30 cellular contexts compared by ENCODE assay signal in genomic region chr22:45423524-45423923, GRCh38. TPM values are rescaled to one million over a fixed set of nuclear protein-coding genes. Genes with fewer than 3 reads are reported as not detected.
"Had no signal": no experiment of that assay in that cellular context is flagged by ENCODE, and none has a peak within 500 bp of the region (broad histone marks: within the 10 kb centered on the region; RNA-seq: fewer than 3 reads in every experiment).

No MANE protein-coding gene starts in this region.

- DNase-seq: activated CD4-positive, alpha-beta T cell treated with anti-CD3 and anti-CD28 coated beads for 4 hours; activated CD4-positive, CD25-positive, alpha-beta regulatory T cell; activated CD8-positive, alpha-beta T cell treated with anti-CD3 and anti-CD28 coated beads for 36 hours; activated gamma-delta T cell; activated naive CD4-positive, alpha-beta T cell treated with anti-CD3 and anti-CD28 coated beads, Interleukin-2, amount 10 ng/mL, durations not matched to agents 7 days and 5 days; activated naive CD8-positive, alpha-beta T cell treated with anti-CD3 and anti-CD28 coated beads, Interleukin-2, amount 10 ng/mL, durations not matched to agents 7 days and 5 days; cerebellar nuclear complex; colonic mucosa; effector memory CD4-positive, alpha-beta T cell; immature natural killer cell; kidney glomerular epithelial cell; mesenchymal stem cell; mucosa of descending colon; right lobe of liver; stimulated activated CD4-positive, alpha-beta T cell treated with anti-CD3 and anti-CD28 coated beads, Interleukin-2, amount 100 ng/mL, for 48 hours; stimulated activated naive CD8-positive, alpha-beta T cell treated with anti-CD3 and anti-CD28 coated beads, Interleukin-15, Interleukin-2, amounts not matched to agents 100 U/mL and 50 U/mL, for 24 hours; T-helper 1 cell had no signal

- H3K4me1 ChIP-seq: ascending aorta, colonic mucosa, lower lobe of right lung, right lobe of liver had no signal

- H3K27me3 Mint-ChIP-seq: activated CD8-positive, alpha-beta T cell treated with anti-CD3 and anti-CD28 coated beads for 36 hours; activated naive CD8-positive, alpha-beta T cell treated with anti-CD3 and anti-CD28 coated beads, Interleukin-2, amount 10 ng/mL, durations not matched to agents 7 days and 5 days; natural killer cell treated with Interleukin-12 subunit alpha and Interleukin-12 subunit beta and Interleukin-15 and Interleukin-18, amount 100 ng/mL, for 72 hours had no signal

- H3K4me3 Mint-ChIP-seq: activated CD8-positive, alpha-beta T cell treated with anti-CD3 and anti-CD28 coated beads for 36 hours; activated naive CD4-positive, alpha-beta T cell treated with anti-CD3 and anti-CD28 coated beads, Interleukin-2, amount 10 ng/mL, durations not matched to agents 7 days and 5 days; activated naive CD8-positive, alpha-beta T cell treated with anti-CD3 and anti-CD28 coated beads, Interleukin-2, amount 10 ng/mL, durations not matched to agents 7 days and 5 days; brain; immature natural killer cell; natural killer cell treated with Interleukin-12 subunit alpha and Interleukin-12 subunit beta and Interleukin-15 and Interleukin-18, amount 100 ng/mL, for 72 hours had no signal

- H3K27ac ChIP-seq: ascending aorta, cardiac muscle cell, colonic mucosa, dorsolateral prefrontal cortex, heart left ventricle, left lung, lower lobe of right lung, right lobe of liver, thoracic aorta had no signal

- H3K27me3 ChIP-seq: ascending aorta, cardiac muscle cell, colonic mucosa, dorsolateral prefrontal cortex, left lung, right lobe of liver had no signal

- H3K27ac Mint-ChIP-seq: activated CD8-positive, alpha-beta T cell treated with anti-CD3 and anti-CD28 coated beads for 36 hours; activated naive CD4-positive, alpha-beta T cell treated with anti-CD3 and anti-CD28 coated beads, Interleukin-2, amount 10 ng/mL, durations not matched to agents 7 days and 5 days; activated naive CD8-positive, alpha-beta T cell treated with anti-CD3 and anti-CD28 coated beads, Interleukin-2, amount 10 ng/mL, durations not matched to agents 7 days and 5 days; brain; immature natural killer cell; natural killer cell treated with Interleukin-12 subunit alpha and Interleukin-12 subunit beta and Interleukin-15 and Interleukin-18, amount 100 ng/mL, for 72 hours had no signal

- H3K4me1 Mint-ChIP-seq: activated naive CD4-positive, alpha-beta T cell treated with anti-CD3 and anti-CD28 coated beads, Interleukin-2, amount 10 ng/mL, durations not matched to agents 7 days and 5 days; brain; immature natural killer cell had no signal

- H3K36me3 ChIP-seq: ascending aorta, cardiac muscle cell, colonic mucosa, heart left ventricle, left lung, lower lobe of right lung, right lobe of liver, thoracic aorta had no signal

- H3K36me3 Mint-ChIP-seq: natural killer cell treated with Interleukin-12 subunit alpha and Interleukin-12 subunit beta and Interleukin-15 and Interleukin-18, amount 100 ng/mL, for 72 hours had no signal

- H3K9me3 Mint-ChIP-seq: activated CD8-positive, alpha-beta T cell treated with anti-CD3 and anti-CD28 coated beads for 36 hours; activated naive CD8-positive, alpha-beta T cell treated with anti-CD3 and anti-CD28 coated beads, Interleukin-2, amount 10 ng/mL, durations not matched to agents 7 days and 5 days; natural killer cell treated with Interleukin-12 subunit alpha and Interleukin-12 subunit beta and Interleukin-15 and Interleukin-18, amount 100 ng/mL, for 72 hours had no signal

- H3K4me3 ChIP-seq: ascending aorta, cardiac muscle cell, colonic mucosa, dorsolateral prefrontal cortex, heart left ventricle, left lung, lower lobe of right lung, mucosa of descending colon, right lobe of liver, thoracic aorta had no signal

- ATAC-seq: activated CD8-positive, alpha-beta T cell treated with anti-CD3 and anti-CD28 coated beads for 36 hours; mucosa of descending colon; natural killer cell treated with Interleukin-12 subunit alpha and Interleukin-12 subunit beta and Interleukin-15 and Interleukin-18, amount 100 ng/mL, for 72 hours; stimulated activated naive CD8-positive, alpha-beta T cell treated with anti-CD3 and anti-CD28 coated beads, Interleukin-15, Interleukin-2, amounts not matched to agents 100 U/mL and 50 U/mL, for 24 hours had no signal

RNA-seq across cellular contexts. Expression of gene RIBC2, which starts 10.0 kb away (rescaled TPM):
- total RNA-seq: ascending aorta, fibroblast of lung, myocyte had no signal

RNA-seq across cellular contexts. Expression of gene SMC1B, which starts 10.1 kb away (rescaled TPM):
- total RNA-seq: ascending aorta, fibroblast of lung, fibroblast of villous mesenchyme, heart left ventricle, lower lobe of right lung, mucosa of descending colon, myocyte, omental fat pad, right lobe of liver, thoracic aorta had no signal
- polyA plus RNA-seq: cardiac muscle cell, fibroblast of lung, heart left ventricle had no signal
